ENCODE assay signal across 8 cellular contexts in the genomic region with DNA sequence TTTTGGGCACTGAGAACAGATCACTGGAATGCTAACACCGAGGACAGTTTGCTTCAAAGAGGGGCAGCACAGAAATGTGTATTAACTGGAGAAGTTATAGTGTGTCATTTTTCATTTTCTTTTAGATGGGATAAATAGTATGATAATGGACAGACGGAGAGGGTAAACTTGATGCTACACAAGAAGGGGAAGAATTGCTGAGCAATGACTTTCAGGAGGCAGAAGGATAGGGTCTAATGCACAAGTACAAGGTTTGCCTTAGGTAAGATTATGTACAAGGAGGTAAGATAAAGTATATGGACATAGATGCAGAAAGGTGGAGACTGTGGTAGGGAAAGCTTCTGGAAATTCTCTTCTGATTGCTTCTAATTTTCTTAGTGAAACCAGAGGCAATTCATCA.
"Had no signal": no experiment of that assay in that cellular context is flagged by ENCODE, and none has a peak within 500 bp of the region (broad histone marks: within the 10 kb centered on the region; RNA-seq: fewer than 3 reads in every experiment).

No MANE protein-coding gene starts in this region.

- ATAC-seq: GM12878 had no signal

- FAIRE-seq: G401.6, GM12878, GM12891, GM12892, GM18507, GM19239 had no signal

- DNase-seq: GDM1, GF-D8 had no signal

- H3K4me3 ChIP-seq: GM12878 had no signal
